8 cellular contexts compared by ENCODE assay signal in genomic region chr17:28547623-28548416, GRCh38. TPM values are rescaled to one million over a fixed set of nuclear protein-coding genes. Genes with fewer than 3 reads are reported as not detected.
A peak's percentile ranks its signal among the peaks of the same experiment; 100 is the strongest.
DNase-seq lines count a peak whose midpoint lies in the region; ATAC-seq and TF ChIP-seq lines count a peak whose summit lies in the region.

No MANE protein-coding gene starts in this region.

- 79 to 80% methylated on average over 8 to 12 of the region's 26 CpGs for WGBS in esophagus squamous epithelium, 2 donors

- no peak for TF ChIP-seq POLR2A in esophagus squamous epithelium (IDR thresholded peaks at IDR 0.05)

- no peak overlapping the region for H2AFZ ChIP-seq in OCI-LY3 (ENCODE audit: low read depth, low read length)

- intact Hi-C loops in esophagus squamous epithelium (cut with DNase I), result no loop called here

- ATAC-seq in naive thymus-derived CD8-positive, alpha-beta T cell, result peak; percentile 14 to 43

- H3K4me1 ChIP-seq in OCI-LY3 (ENCODE audit: low read length) (peaks cover 60% of the 10 kb centered on the region), esophagus squamous epithelium (peaks cover 12 to 51% (median 13%) of the 10 kb centered on the region in 3 donors)

- H3K36me3 ChIP-seq in OCI-LY3 (replicated peaks; ENCODE audit: low read depth, low read length) (peaks cover 48% of the 10 kb centered on the region), esophagus squamous epithelium (peaks cover 0 to 17% (median 0%) of the 10 kb centered on the region in 3 donors)

- peaks cover 38% of the 10 kb centered on the region for H3K4me1 Mint-ChIP-seq in HFFc6 (ENCODE audit: low read depth)
- H3K4me1 Mint-ChIP-seq in naive thymus-derived CD8-positive, alpha-beta T cell, result peaks cover 39 to 52% (median 49%) of the 10 kb centered on the region in 4 donors

- H3K27ac Mint-ChIP-seq in HFFc6, result no peak overlapping the region
- peak overlapping the region; percentile 84 to 96 (median 93) for H3K27ac Mint-ChIP-seq in naive thymus-derived CD8-positive, alpha-beta T cell

- H3K4me3 ChIP-seq in OCI-LY3 (ENCODE audit: low read length), result peak overlapping the region; percentile 96
- no peak overlapping the region for H3K4me3 ChIP-seq in esophagus squamous epithelium

- no peaks in the 10 kb centered on the region for H3K9me3 ChIP-seq in OCI-LY3 (ENCODE audit: insufficient read depth, low read length)
- no peaks in the 10 kb centered on the region for H3K9me3 ChIP-seq in esophagus squamous epithelium

- H3K27me3 Mint-ChIP-seq in HFFc6 (ENCODE audit: insufficient read depth), result peaks cover 1% of the 10 kb centered on the region; the same call in 1 of the 2 replicates
- no peaks in the 10 kb centered on the region for H3K27me3 Mint-ChIP-seq in naive thymus-derived CD8-positive, alpha-beta T cell

- H3K9me3 Mint-ChIP-seq in HFFc6, result no peaks in the 10 kb centered on the region
- no peaks in the 10 kb centered on the region for H3K9me3 Mint-ChIP-seq in naive thymus-derived CD8-positive, alpha-beta T cell

- peak overlapping the region; percentile 87 for H3K4me2 ChIP-seq in OCI-LY3 (ENCODE audit: low read length)

- in situ Hi-C loops in G401 (cut with HindIII; ENCODE audit: low sequenced_read_pairs), result loop anchor here (5.0 kb wide), 1 partner anchor 51 kb away; no protein-coding TSS in a partner anchor

- no peak overlapping the region for H3K4me3 Mint-ChIP-seq in HFFc6
- H3K4me3 Mint-ChIP-seq in naive thymus-derived CD8-positive, alpha-beta T cell, result peak overlapping the region; percentile 48 to 84 (median 68)

- DNase-seq in G401 (ENCODE audit: low spot score) (peak; percentile 74), HFFc6 (peak; percentile 69), activated T-cell treated with anti-CD3 and anti-CD28 coated beads for 48 hours (ENCODE audit: low read depth) (peak; percentile 74), esophagus squamous epithelium (lab: John Stamatoyannopoulos, UW) (no peak), stromal cell of bone marrow (ENCODE audit: low read depth) (peak; percentile 44), NCI-H1048 (lab: John Stamatoyannopoulos, UW) (no peak)
- DNase-seq in naive thymus-derived CD8-positive, alpha-beta T cell, result peak; percentile 11 to 76 (median 42)

- H3K9ac ChIP-seq in OCI-LY3 (ENCODE audit: low read length), result peak overlapping the region; percentile 91

- peak overlapping the region; percentile 98 for H3K27ac ChIP-seq in OCI-LY3 (ENCODE audit: low read length)
- peak overlapping the region in 2 of 4 donors; percentile 22 to 33 for H3K27ac ChIP-seq in esophagus squamous epithelium

- POLR2A ChIA-PET in naive thymus-derived CD8-positive, alpha-beta T cell (lab: Charles Lee), result interaction anchor here (0.6 to 7.5 kb wide), 5 partner anchors 26 to 103 kb away, joined by 3 to 81 read pairs (median 5); partner anchors contain the start of genes ALDOC, BLTP2, PIGS and SPAG5

- H3K27me3 ChIP-seq in OCI-LY3 (ENCODE audit: low read depth, low read length) (no peaks in the 10 kb centered on the region), esophagus squamous epithelium (no peaks in the 10 kb centered on the region)

- H3K79me2 ChIP-seq in OCI-LY3 (ENCODE audit: low read length), result peaks cover 55% of the 10 kb centered on the region

- no peaks in the 10 kb centered on the region for H4K20me1 ChIP-seq in OCI-LY3 (ENCODE audit: insufficient read depth, low read length)

- peak; percentile 97 for TF ChIP-seq CTCF in HFFc6 (IDR thresholded peaks at IDR 0.05)
- TF ChIP-seq CTCF in OCI-LY3 (IDR thresholded peaks at IDR 0.05; ENCODE audit: low read depth, low read length), result peak; percentile 94
- peak; percentile 68 to 92 (median 90) for TF ChIP-seq CTCF in esophagus squamous epithelium (IDR thresholded peaks at IDR 0.05)

- H3K36me3 Mint-ChIP-seq in HFFc6 (ENCODE audit: low read depth), result no peaks in the 10 kb centered on the region; the same call in 1 of the 2 replicates
- H3K36me3 Mint-ChIP-seq in naive thymus-derived CD8-positive, alpha-beta T cell, result peaks cover 0 to 3% (median 0%) of the 10 kb centered on the region in 3 donors

RNA-seq across cellular contexts. Expression of gene UNC119, which starts 4.6 kb away (rescaled TPM):
- total RNA-seq in G401 (2014; rRNA removed; shearing (Covaris generic)), result 59.0 and 60.4 TPM in 2 replicates
- 10 to 100 TPM; 28.3 to 36.9 (median 30.1) TPM for total RNA-seq in HFFc6 (2021; fragmentation: NEBNext Ultra II Directional; extraction: Animal tissue kit (Norgen Biotek cat#: 25700))
- total RNA-seq in esophagus squamous epithelium, result 10 to 100 TPM; 17.4 to 25.3 (median 21.1) TPM
- 10 to 100 TPM; 36.6 to 43.8 TPM for total RNA-seq in naive thymus-derived CD8-positive, alpha-beta T cell
- polyA plus RNA-seq in naive thymus-derived CD8-positive, alpha-beta T cell, result 10 to 100 TPM; 18.4 to 27.1 (median 26.6) TPM

RNA-seq across cellular contexts. Expression of gene PIGS, which starts 23.5 kb away (rescaled TPM):
- total RNA-seq in G401 (2014; rRNA removed; shearing (Covaris generic)), result 50.8 and 64.4 TPM in 2 replicates
- 10 to 100 TPM; 69.5 to 94.7 (median 78.0) TPM for total RNA-seq in HFFc6 (2021; fragmentation: NEBNext Ultra II Directional; extraction: Animal tissue kit (Norgen Biotek cat#: 25700))
- 10 to 100 TPM; 31.7 to 66.7 (median 42.5) TPM for total RNA-seq in esophagus squamous epithelium
- 10 to 100 TPM; 51.3 to 51.4 TPM for total RNA-seq in naive thymus-derived CD8-positive, alpha-beta T cell
- 10 to 100 TPM; 36.7 to 48.1 (median 42.0) TPM for polyA plus RNA-seq in naive thymus-derived CD8-positive, alpha-beta T cell

RNA-seq across cellular contexts. Expression of gene ALDOC, which starts 28.9 kb away (rescaled TPM):
- total RNA-seq in G401 (2014; rRNA removed; shearing (Covaris generic)), result 34.5 and 49.8 TPM in 2 replicates
- 10 to 100 TPM in 5 of 6 experiments, 1 to 10 TPM in 1; 8.6 to 14.7 (median 10.3) TPM for total RNA-seq in HFFc6 (2021; fragmentation: NEBNext Ultra II Directional; extraction: Animal tissue kit (Norgen Biotek cat#: 25700))
- total RNA-seq in esophagus squamous epithelium, result 10 to 100 TPM; 27.0 to 57.0 (median 44.3) TPM
- total RNA-seq in naive thymus-derived CD8-positive, alpha-beta T cell, result 10 to 100 TPM; 36.1 to 37.5 TPM
- polyA plus RNA-seq in naive thymus-derived CD8-positive, alpha-beta T cell, result 10 to 100 TPM; 65.3 to 86.7 (median 78.9) TPM

RNA-seq across cellular contexts. Expression of gene FOXN1, which starts 41.7 kb away (rescaled TPM):
- not detected in 2 replicates for total RNA-seq in G401 (2014; rRNA removed; shearing (Covaris generic))
- not detected for total RNA-seq in HFFc6 (2021; fragmentation: NEBNext Ultra II Directional; extraction: Animal tissue kit (Norgen Biotek cat#: 25700))
- total RNA-seq in esophagus squamous epithelium, result 10 to 100 TPM; 10.5 to 17.0 (median 14.8) TPM
- not detected for total RNA-seq in naive thymus-derived CD8-positive, alpha-beta T cell
- polyA plus RNA-seq in naive thymus-derived CD8-positive, alpha-beta T cell, result not detected

RNA-seq across cellular contexts. Expression of gene SPAG5, which starts 51.0 kb away (rescaled TPM):
- total RNA-seq in G401 (2014; rRNA removed; shearing (Covaris generic)), result 78.8 and 91.2 TPM in 2 replicates
- total RNA-seq in HFFc6 (2021; fragmentation: NEBNext Ultra II Directional; extraction: Animal tissue kit (Norgen Biotek cat#: 25700)), result 10 to 100 TPM; 29.2 to 73.3 (median 69.4) TPM
- total RNA-seq in esophagus squamous epithelium, result 10 to 100 TPM; 10.0 to 28.3 (median 16.2) TPM
- total RNA-seq in naive thymus-derived CD8-positive, alpha-beta T cell, result 10 to 100 TPM; 10.6 to 11.2 TPM
- polyA plus RNA-seq in naive thymus-derived CD8-positive, alpha-beta T cell, result 1 to 10 TPM in 1 of 3 donors, under 1 TPM in 2; 0.40 to 2.7 (median 0.81) TPM

Comparison
In these comparisons a context has a peak if more than half of its experiments do, and no peak if none do; other contexts are left out.
1. DNase-seq: peak in G401 (single experiment), HFFc6 (single experiment), activated T-cell treated with anti-CD3 and anti-CD28 coated beads for 48 hours (single experiment), naive thymus-derived CD8-positive, alpha-beta T cell (10 of 10) and stromal cell of bone marrow (single experiment); none in esophagus squamous epithelium (single experiment) and NCI-H1048 (single experiment).
2. Peak in every context shown above with its lines, with median percentiles within 50 percentile points of each other: CTCF ChIP-seq.